ENCODE assay signal across 14 cellular contexts in genomic region chr3:99534951-99535704, GRCh38.
A peak's percentile ranks its signal among the peaks of the same experiment; 100 is the strongest.
DNase-seq lines count a peak whose midpoint lies in the region; ATAC-seq and TF ChIP-seq lines count a peak whose summit lies in the region.
"Had no signal": no experiment of that assay in that cellular context is flagged by ENCODE, and none has a peak within 500 bp of the region (broad histone marks: within the 10 kb centered on the region; RNA-seq: fewer than 3 reads in every experiment).

No MANE protein-coding gene starts in this region.

- no peak overlapping the region for H3K9ac ChIP-seq in SK-N-MC (ENCODE audit: insufficient read length)
- H3K9ac ChIP-seq: BLaER1 treated with 17β-estradiol and CSF1 and Interleukin-3, amounts not matched to agents 10 nM and 100 nM had no signal

- DNase-seq in AG10803 (ENCODE audit: low read depth) (peak; percentile 74), SK-N-MC (ENCODE audit: low read depth, low spot score) (no peak), hepatocyte (ENCODE audit: low spot score) (peak; percentile 21), dorsolateral prefrontal cortex (no peak)
- no peak for DNase-seq in stimulated activated naive CD8-positive, alpha-beta T cell treated with anti-CD3 and anti-CD28 coated beads, Interleukin-15, Interleukin-2, amounts not matched to agents 100 U/mL and 50 U/mL, for 24 hours
- no peak for DNase-seq in activated naive CD4-positive, alpha-beta T cell treated with anti-CD3 and anti-CD28 coated beads, Interleukin-2, amount 10 ng/mL, durations not matched to agents 7 days and 5 days
- DNase-seq: effector memory CD4-positive, alpha-beta T cell; midbrain; NCI-H2227 treated with DMSO at 0.1 percent for 48 hours; thyroid gland had no signal

- H3K27ac ChIP-seq in HEK293 (ENCODE audit: extremely low read depth, low read depth, low read length) (no peak overlapping the region), SK-N-MC (peak overlapping the region; percentile 61), hepatocyte (peak overlapping the region; percentile 36), dorsolateral prefrontal cortex (no peak overlapping the region)
- H3K27ac ChIP-seq: BLaER1 treated with 17β-estradiol and CSF1 and Interleukin-3, amounts not matched to agents 10 nM and 100 nM; thyroid gland had no signal

- no peaks in the 10 kb centered on the region for H3K27me3 Mint-ChIP-seq in activated naive CD4-positive, alpha-beta T cell treated with anti-CD3 and anti-CD28 coated beads, Interleukin-2, amount 10 ng/mL, durations not matched to agents 7 days and 5 days

- no peaks in the 10 kb centered on the region for H3K9me3 Mint-ChIP-seq in activated naive CD4-positive, alpha-beta T cell treated with anti-CD3 and anti-CD28 coated beads, Interleukin-2, amount 10 ng/mL, durations not matched to agents 7 days and 5 days
- H3K9me3 Mint-ChIP-seq: T-helper 1 cell treated with Interleukin-12 subunit alpha and Interleukin-12 subunit beta and Interleukin-4 antibody, amounts not matched to agents 30 μg/mL and 1 μg/mL, for 36 hours had no signal

- H4K20me1 ChIP-seq in hepatocyte (ENCODE audit: insufficient read depth, poor library complexity, severe bottlenecking): no peaks in the 10 kb centered on the region
- H4K20me1 ChIP-seq: BLaER1 treated with 17β-estradiol and CSF1 and Interleukin-3, amounts not matched to agents 10 nM and 100 nM had no signal

- CTCF ChIA-PET in HEK293 (lab: Yijun Ruan, JAX): no interaction called here
- CTCF ChIA-PET in activated naive CD4-positive, alpha-beta T cell treated with anti-CD3 and anti-CD28 coated beads, Interleukin-2, amount 10 ng/mL, durations not matched to agents 7 days and 5 days (lab: Charles Lee): interaction anchor here (1.2 kb wide), 1 partner anchor 13 kb away, joined by 4 read pairs; no protein-coding TSS in a partner anchor

- H3K27ac Mint-ChIP-seq in activated naive CD4-positive, alpha-beta T cell treated with anti-CD3 and anti-CD28 coated beads, Interleukin-2, amount 10 ng/mL, durations not matched to agents 7 days and 5 days: no peak overlapping the region
- H3K27ac Mint-ChIP-seq: T-helper 1 cell treated with Interleukin-12 subunit alpha and Interleukin-12 subunit beta and Interleukin-4 antibody, amounts not matched to agents 30 μg/mL and 1 μg/mL, for 36 hours had no signal

- no peaks in the 10 kb centered on the region for H3K79me2 ChIP-seq in hepatocyte

- H3K4me1 Mint-ChIP-seq in activated naive CD4-positive, alpha-beta T cell treated with anti-CD3 and anti-CD28 coated beads, Interleukin-2, amount 10 ng/mL, durations not matched to agents 7 days and 5 days: no peaks in the 10 kb centered on the region

- H3K9me3 ChIP-seq in HEK293 (ENCODE audit: control insufficient read depth, insufficient read depth, low read depth, low read length): no peaks in the 10 kb centered on the region
- H3K9me3 ChIP-seq in SK-N-MC (ENCODE audit: low read depth, low read length): no peaks in the 10 kb centered on the region
- no peaks in the 10 kb centered on the region for H3K9me3 ChIP-seq in hepatocyte (ENCODE audit: low read depth)
- H3K9me3 ChIP-seq: thyroid gland had no signal

- H2AFZ ChIP-seq in hepatocyte: no peak overlapping the region

- intact Hi-C loops in dorsolateral prefrontal cortex (cut with DNase I): no loop called here

- no peak for ATAC-seq in stimulated activated naive CD8-positive, alpha-beta T cell treated with anti-CD3 and anti-CD28 coated beads, Interleukin-15, Interleukin-2, amounts not matched to agents 100 U/mL and 50 U/mL, for 24 hours
- ATAC-seq in HG02759 (IDR thresholded peaks at IDR 0.05; ENCODE audit: unreplicated experiment): no peak

- H3K4me1 ChIP-seq in HEK293 (ENCODE audit: control insufficient read depth, insufficient read depth, low read length) (no peaks in the 10 kb centered on the region), hepatocyte (ENCODE audit: insufficient read depth) (peaks cover 18% of the 10 kb centered on the region)

- no peak for TF ChIP-seq CTCF in AG10803 (conservative IDR thresholded peaks at IDR 0.05; ENCODE audit: low read length)
- no peak for TF ChIP-seq CTCF in HEK293 (tag by site-specific recombination; IDR thresholded peaks at IDR 0.05)
- TF ChIP-seq CTCF in hepatocyte (IDR thresholded peaks at IDR 0.05; ENCODE audit: poor library complexity): no peak
- TF ChIP-seq CTCF in dorsolateral prefrontal cortex (IDR thresholded peaks at IDR 0.05 in 54 of 56, conservative IDR thresholded peaks at IDR 0.05 in 2 of 56; ENCODE audit: low read depth in 1 of 56, partially characterized antibody in 56 of 56): no peak

- H3K4me3 ChIP-seq in AG10803 (ENCODE audit: low read length) (no peak overlapping the region), HEK293 (ENCODE audit: low read depth, low read length) (no peak overlapping the region), SK-N-MC (no peak overlapping the region), hepatocyte (no peak overlapping the region), dorsolateral prefrontal cortex (no peak overlapping the region)
- H3K4me3 ChIP-seq: BLaER1 treated with 17β-estradiol and CSF1 and Interleukin-3, amounts not matched to agents 10 nM and 100 nM; thyroid gland had no signal

- no peaks in the 10 kb centered on the region for H3K36me3 Mint-ChIP-seq in activated naive CD4-positive, alpha-beta T cell treated with anti-CD3 and anti-CD28 coated beads, Interleukin-2, amount 10 ng/mL, durations not matched to agents 7 days and 5 days

- H3K4me3 Mint-ChIP-seq in activated naive CD4-positive, alpha-beta T cell treated with anti-CD3 and anti-CD28 coated beads, Interleukin-2, amount 10 ng/mL, durations not matched to agents 7 days and 5 days: no peak overlapping the region
- H3K4me3 Mint-ChIP-seq: T-helper 1 cell treated with Interleukin-12 subunit alpha and Interleukin-12 subunit beta and Interleukin-4 antibody, amounts not matched to agents 30 μg/mL and 1 μg/mL, for 36 hours had no signal

- H3K27me3 ChIP-seq in hepatocyte: no peaks in the 10 kb centered on the region
- peaks cover 0 to 6% (median 0%) of the 10 kb centered on the region in 45 donors for H3K27me3 ChIP-seq in dorsolateral prefrontal cortex
- H3K27me3 ChIP-seq: BLaER1 treated with 17β-estradiol and CSF1 and Interleukin-3, amounts not matched to agents 10 nM and 100 nM; thyroid gland had no signal

- H3K36me3 ChIP-seq in HEK293 (ENCODE audit: control insufficient read depth in 2 of 2, insufficient read depth in 1 of 2, low read length in 2 of 2): no peaks in the 10 kb centered on the region
- H3K36me3 ChIP-seq in SK-N-MC (ENCODE audit: insufficient read depth, low read length): no peaks in the 10 kb centered on the region
- no peaks in the 10 kb centered on the region for H3K36me3 ChIP-seq in hepatocyte (replicated peaks; ENCODE audit: insufficient read depth, low read depth)
- H3K36me3 ChIP-seq: BLaER1 treated with 17β-estradiol and CSF1 and Interleukin-3, amounts not matched to agents 10 nM and 100 nM; thyroid gland had no signal

- no peak overlapping the region for H3K4me2 ChIP-seq in hepatocyte
- H3K4me2 ChIP-seq: BLaER1 treated with 17β-estradiol and CSF1 and Interleukin-3, amounts not matched to agents 10 nM and 100 nM had no signal

- POLR2A ChIA-PET in HEK293 (lab: Yijun Ruan, JAX): no interaction called here

- WGBS in hepatocyte (ENCODE audit: low lambda C conversion rate, missing lambda C conversion rate): 41% methylated on average over 2 of the region's 2 CpGs

- no peaks in the 10 kb centered on the region for H3K9me2 ChIP-seq in hepatocyte (replicated peaks; ENCODE audit: insufficient read depth)

TF ChIP-seq in HEK293, 187 proteins besides CTCF, POLR2A, EP300 and RAD21:
- TF ChIP-seq ZNF623 (tag by site-specific recombination; IDR thresholded peaks at IDR 0.05) (peak; percentile 51), BCL6B (tag by site-specific recombination; IDR thresholded peaks at IDR 0.05) (no peak)

Comparison
In these comparisons a context has a peak if more than half of its experiments do, and no peak if none do; other contexts are left out.
1. DNase-seq: peak in AG10803 (single experiment) and hepatocyte (single experiment); none in SK-N-MC (single experiment), stimulated activated naive CD8-positive, alpha-beta T cell treated with anti-CD3 and anti-CD28 coated beads, Interleukin-15, Interleukin-2, amounts not matched to agents 100 U/mL and 50 U/mL, for 24 hours (single experiment), dorsolateral prefrontal cortex (0 of 10) and activated naive CD4-positive, alpha-beta T cell treated with anti-CD3 and anti-CD28 coated beads, Interleukin-2, amount 10 ng/mL, durations not matched to agents 7 days and 5 days (single experiment).
2. H3K27ac ChIP-seq: peak in SK-N-MC (single experiment) and hepatocyte (single experiment); none in HEK293 (single experiment) and dorsolateral prefrontal cortex (0 of 59).